Comparison of ENCODE assay signal across 16 cellular contexts in genomic region chr6:1615651-1616420, GRCh38. TPM values are rescaled to one million over a fixed set of nuclear protein-coding genes. Genes with fewer than 3 reads are reported as not detected.
DNase-seq lines count a peak whose midpoint lies in the region; ATAC-seq and TF ChIP-seq lines count a peak whose summit lies in the region.
"Had no signal": no experiment of that assay in that cellular context is flagged by ENCODE, and none has a peak within 500 bp of the region (broad histone marks: within the 10 kb centered on the region; RNA-seq: fewer than 3 reads in every experiment).

No MANE protein-coding gene starts in this region.

- H3K18ac ChIP-seq in IMR-90 (ENCODE audit: low read depth, low read length) = no peak overlapping the region

- no TSS peak for BruUV-seq in IMR-90 (replicated peaks; lab: Mats Ljungman, UMichigan)

- no peak overlapping the region for H3K4me2 ChIP-seq in IMR-90 (ENCODE audit: low read depth, low read length)

- H3K27me3 ChIP-seq in IMR-90 (ENCODE audit: control insufficient read depth, insufficient read depth, low read length) (no peaks in the 10 kb centered on the region), thoracic aorta (replicated peaks; ENCODE audit: insufficient read depth) (no peaks in the 10 kb centered on the region)

- H3K4ac ChIP-seq in IMR-90 (ENCODE audit: low read depth, low read length) = no peak overlapping the region

- dilution Hi-C loops in IMR-90 (cut with HindIII; ENCODE audit: low sequenced_read_pairs, unreplicated experiment) = no loop called here

- no peak overlapping the region for H3K56ac ChIP-seq in IMR-90 (ENCODE audit: extremely low read depth, insufficient read depth, low read length)

- H4K91ac ChIP-seq in IMR-90 (ENCODE audit: insufficient read depth, low read depth, low read length) = no peak overlapping the region

- H3K4me3 ChIP-seq in IMR-90 (ENCODE audit: insufficient read depth, low read depth, low read length) (no peak overlapping the region), choroid plexus epithelial cell (ENCODE audit: low read depth, low read length) (peak overlapping the region; percentile 63), thoracic aorta (peak overlapping the region; percentile 81)
- H3K4me3 ChIP-seq: right lobe of liver had no signal

- no peak overlapping the region for H2BK120ac ChIP-seq in IMR-90 (ENCODE audit: low read depth, low read length)

- WGBS in IMR-90 (ENCODE audit: extremely low coverage in 2 of 2, insufficient read length in 1 of 2), 2 experiments = 100% methylated on average over 1 of the region's 14 CpGs; no CpG with 5 or more reads in 1 of the 2 experiments

- no peak overlapping the region for H2BK5ac ChIP-seq in IMR-90 (ENCODE audit: low read depth, low read length, poor library complexity, severe bottlenecking)

- peaks cover 10 to 21% of the 10 kb centered on the region in 2 experiments for H3K79me1 ChIP-seq in IMR-90 (ENCODE audit: low read depth in 1 of 2, low read length in 2 of 2)

- H2BK20ac ChIP-seq in IMR-90 (ENCODE audit: low read depth, low read length) = no peak overlapping the region

- TF ChIP-seq RAD21 in IMR-90 (IDR thresholded peaks at IDR 0.05; ENCODE audit: low read length) = no peak

- TF ChIP-seq CTCF in IMR-90 (conservative IDR thresholded peaks at IDR 0.05; ENCODE audit: low read depth, low read length) (no peak), choroid plexus epithelial cell (conservative IDR thresholded peaks at IDR 0.05; ENCODE audit: low read depth, low read length) (no peak), thoracic aorta (IDR thresholded peaks at IDR 0.05) (no peak)

- TF ChIP-seq POLR2A in IMR-90 (IDR thresholded peaks at IDR 0.05; ENCODE audit: low read depth, low read length) = no peak

- peaks cover 13% of the 10 kb centered on the region for H4K20me1 ChIP-seq in IMR-90 (ENCODE audit: insufficient read depth, low read length)

- no peak overlapping the region for H3K27ac ChIP-seq in IMR-90 (ENCODE audit: insufficient read depth, low read length)
- H3K27ac ChIP-seq in thoracic aorta = peak overlapping the region; percentile 97 to 98
- H3K27ac ChIP-seq: right lobe of liver had no signal

- H3K9me3 ChIP-seq in IMR-90 (ENCODE audit: control insufficient read depth, insufficient read depth, low read length) (no peaks in the 10 kb centered on the region), thoracic aorta (no peaks in the 10 kb centered on the region)
- H3K9me3 ChIP-seq: right lobe of liver, SK-N-SH had no signal

- DNase-seq in IMR-90 (no peak), choroid plexus epithelial cell (ENCODE audit: low read depth) (no peak), kidney tubule cell (ENCODE audit: low spot score) (peak; percentile 29), thoracic aorta (ENCODE audit: low spot score) (no peak), NCI-H2196 treated with DMSO at 0.1 percent for 48 hours (lab: John Stamatoyannopoulos, UW; ENCODE audit: unreplicated experiment) (no peak)
- DNase-seq: activated CD4-positive, alpha-beta T cell treated with anti-CD3 and anti-CD28 coated beads for 1 hour; amniotic stem cell; cortex of kidney; NCI-H1436 treated with DMSO at 0.1 percent for 48 hours; NCI-H2227 treated with DMSO at 0.1 percent for 48 hours; right lobe of liver; stimulated activated CD4-positive, alpha-beta T cell treated with anti-CD3 and anti-CD28 coated beads, Interleukin-1b, Interleukin-23, amount 100 ng/mL, for 48 hours had no signal

- no peak overlapping the region for H2AK5ac ChIP-seq in IMR-90 (ENCODE audit: low read depth, low read length)

- H3K4me1 ChIP-seq in IMR-90 (ENCODE audit: control insufficient read depth, insufficient read depth, low read length) (peaks cover 2% of the 10 kb centered on the region; the same call in 1 of the 2 replicates), thoracic aorta (ENCODE audit: control insufficient read depth in 1 of 2, low read depth in 2 of 2) (peaks cover 0 to 46% of the 10 kb centered on the region in 2 donors)

- no peak overlapping the region for H4K8ac ChIP-seq in IMR-90 (ENCODE audit: low read depth in 2 of 2, low read length in 2 of 2)

- no peak overlapping the region for H2BK15ac ChIP-seq in IMR-90 (ENCODE audit: low read depth, low read length)

- CTCF ChIA-PET in IMR-90 (lab: Yijun Ruan, JAX) = no interaction called here

- no peak for ATAC-seq in IMR-90 (ENCODE audit: low read depth)
- no peak for ATAC-seq in thoracic aorta (ENCODE audit: insufficient number of reproducible peaks, low FRiP score, low read depth)
- ATAC-seq in GM21367 (IDR thresholded peaks at IDR 0.05; ENCODE audit: unreplicated experiment) = no peak
- ATAC-seq in GM18861 (IDR thresholded peaks at IDR 0.05; ENCODE audit: unreplicated experiment) = no peak
- ATAC-seq: Panc1 had no signal

- in situ Hi-C loops in IMR-90 (cut with MboI; ENCODE audit: low sequenced_read_pairs) = no loop called here

- H3K9me1 ChIP-seq in IMR-90 (ENCODE audit: insufficient read depth, low read length) = no peaks in the 10 kb centered on the region

- intact Hi-C loops in IMR-90 (cut with micrococcal nuclease) = loop anchor here (10.0 kb wide), 1 partner anchor 419 kb away; no protein-coding TSS in a partner anchor

- H3K36me3 ChIP-seq in IMR-90 (ENCODE audit: control insufficient read depth, insufficient read depth, low read length) (peaks cover 15% of the 10 kb centered on the region), thoracic aorta (peaks cover 29% of the 10 kb centered on the region)
- H3K36me3 ChIP-seq: right lobe of liver had no signal

- no peak overlapping the region for H3K14ac ChIP-seq in IMR-90 (replicated peaks; ENCODE audit: low read depth, low read length)

- H4K5ac ChIP-seq in IMR-90 (ENCODE audit: low read depth, low read length) = no peak overlapping the region

- 0 out of 2 replicates have a peak overlapping the region, but pooled peaks have one; percentile 43 for H3K23ac ChIP-seq in IMR-90 (ENCODE audit: low read depth, low read length)

- no peak overlapping the region for H2AK9ac ChIP-seq in IMR-90 (replicated peaks; ENCODE audit: low read depth, low read length, poor library complexity)

- H3K9ac ChIP-seq in IMR-90 (ENCODE audit: low read depth, low read length) = no peak overlapping the region
- H3K9ac ChIP-seq: SK-N-SH had no signal

- POLR2A ChIA-PET in IMR-90 (lab: Charles Lee; ENCODE audit: unreplicated experiment) = no interaction called here

- no peak overlapping the region for H2AFZ ChIP-seq in IMR-90 (replicated peaks; ENCODE audit: low read length, poor library complexity)

TF ChIP-seq in IMR-90, 13 proteins besides CTCF, POLR2A, EP300 and RAD21:
- TF ChIP-seq RFX5 (IDR thresholded peaks at IDR 0.05; ENCODE audit: low read depth, low read length) = no peak
- no peak for TF ChIP-seq MXI1 (IDR thresholded peaks at IDR 0.05; ENCODE audit: borderline replicate concordance, low read depth, low read length)
- no peak for TF ChIP-seq CHD1 (IDR thresholded peaks at IDR 0.05; ENCODE audit: low read depth, low read length)
- TF ChIP-seq CEBPB (IDR thresholded peaks at IDR 0.05; ENCODE audit: low read depth, low read length) = no peak
- no peak for TF ChIP-seq FOS (IDR thresholded peaks at IDR 0.05; ENCODE audit: low read depth, low read length)
- no peak for TF ChIP-seq MAFK (IDR thresholded peaks at IDR 0.05; ENCODE audit: low read depth, low read length)
- TF ChIP-seq RCOR1 (IDR thresholded peaks at IDR 0.05; ENCODE audit: insufficient replicate concordance, low read length) = no peak
- TF ChIP-seq BHLHE40 (IDR thresholded peaks at IDR 0.05; ENCODE audit: low read depth, low read length) = no peak
- TF ChIP-seq USF2 (IDR thresholded peaks at IDR 0.05; ENCODE audit: low read depth, low read length) = no peak
- TF ChIP-seq ELK1 (IDR thresholded peaks at IDR 0.05; ENCODE audit: borderline replicate concordance, low read depth, low read length) = no peak
- TF ChIP-seq NFE2L2 (IDR thresholded peaks at IDR 0.05; ENCODE audit: low read depth, low read length) = no peak
- TF ChIP-seq SMC3 (IDR thresholded peaks at IDR 0.05; ENCODE audit: low read depth, low read length) = no peak
- no peak for TF ChIP-seq MAZ (IDR thresholded peaks at IDR 0.05; ENCODE audit: borderline replicate concordance, low read depth, low read length)
TF ChIP-seq in IMR-90: peak in this region for 0.

RNA-seq across cellular contexts. Expression of gene FOXC1, which starts 6.1 kb away (rescaled TPM):
- total RNA-seq in IMR-90 (2012; rRNA removed) = 1.3 and 1.9 TPM in 2 replicates
- 4.0 and 4.7 TPM in 2 replicates for polyA plus RNA-seq in IMR-90 (2012; rRNA removed)
- polyA plus RNA-seq in IMR-90 (2012; cell fraction: cytosol; rRNA removed) = 3.4 and 6.3 TPM in 2 replicates
- polyA plus RNA-seq in IMR-90 (2012; cell fraction: nucleus; rRNA removed; ENCODE audit: low replicate concordance) = 6.5 and 7.2 TPM in 2 replicates
- 100 to 1,000 TPM; 103 to 109 TPM for total RNA-seq in thoracic aorta

Comparison
In these comparisons a context has a peak if more than half of its experiments do, and no peak if none do; other contexts are left out.
1. RNA of gene FOXC1, which starts 6.1 kb away (total RNA-seq): 103 to 109 TPM in thoracic aorta; 1.3 to 1.9 TPM in IMR-90; every median in the first group is over 10 times any median in the second.